11 cellular contexts compared by ENCODE assay signal in the genomic region with DNA sequence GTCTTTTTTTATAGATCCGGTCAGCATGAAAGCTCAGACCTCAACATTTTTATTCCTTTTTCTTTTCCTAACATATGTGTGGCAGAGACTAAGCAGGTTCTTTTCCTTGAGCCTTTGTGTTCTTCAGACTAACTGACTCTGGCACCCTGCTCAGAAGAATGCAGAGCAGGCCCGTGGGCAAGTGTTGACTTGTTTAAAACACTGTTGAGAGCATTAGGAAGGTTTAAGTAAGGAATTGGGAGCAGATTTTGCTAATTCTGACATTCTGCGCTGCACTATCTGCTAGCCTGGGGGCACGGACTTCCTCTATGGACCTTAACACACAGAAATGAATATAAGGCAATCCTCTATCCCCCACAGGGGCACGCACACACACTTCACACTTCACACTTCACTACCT.
"Had no signal": no experiment of that assay in that cellular context is flagged by ENCODE, and none has a peak within 500 bp of the region (broad histone marks: within the 10 kb centered on the region; RNA-seq: fewer than 3 reads in every experiment).

No MANE protein-coding gene starts in this region.

- DNase-seq: activated CD4-positive, alpha-beta T cell treated with anti-CD3 and anti-CD28 coated beads, Interleukin-2, amount 50 U/mL, for 4 hours; activated CD4-positive, CD25-positive, alpha-beta regulatory T cell treated with anti-CD3 and anti-CD28 coated beads, Interleukin-2, amount 50 U/mL, for 72 hours; activated effector memory CD4-positive, alpha-beta T cell treated with Interleukin-2 at 50 U/mL for 16 hours; activated T-cell treated with anti-CD3 and anti-CD28 coated beads, Interleukin-2, amount 50 U/mL, for 1 hour; amygdala; endodermal cell; glutamatergic neuron; left ventricle myocardium superior; right cardiac atrium; small intestine had no signal

- H3K9me3 ChIP-seq: tibial nerve had no signal

- H3K4me3 ChIP-seq: tibial nerve had no signal

- H3K27ac ChIP-seq: tibial nerve had no signal

- H3K27me3 ChIP-seq: tibial nerve had no signal

- H3K36me3 ChIP-seq: tibial nerve had no signal
